In the genomic region with DNA sequence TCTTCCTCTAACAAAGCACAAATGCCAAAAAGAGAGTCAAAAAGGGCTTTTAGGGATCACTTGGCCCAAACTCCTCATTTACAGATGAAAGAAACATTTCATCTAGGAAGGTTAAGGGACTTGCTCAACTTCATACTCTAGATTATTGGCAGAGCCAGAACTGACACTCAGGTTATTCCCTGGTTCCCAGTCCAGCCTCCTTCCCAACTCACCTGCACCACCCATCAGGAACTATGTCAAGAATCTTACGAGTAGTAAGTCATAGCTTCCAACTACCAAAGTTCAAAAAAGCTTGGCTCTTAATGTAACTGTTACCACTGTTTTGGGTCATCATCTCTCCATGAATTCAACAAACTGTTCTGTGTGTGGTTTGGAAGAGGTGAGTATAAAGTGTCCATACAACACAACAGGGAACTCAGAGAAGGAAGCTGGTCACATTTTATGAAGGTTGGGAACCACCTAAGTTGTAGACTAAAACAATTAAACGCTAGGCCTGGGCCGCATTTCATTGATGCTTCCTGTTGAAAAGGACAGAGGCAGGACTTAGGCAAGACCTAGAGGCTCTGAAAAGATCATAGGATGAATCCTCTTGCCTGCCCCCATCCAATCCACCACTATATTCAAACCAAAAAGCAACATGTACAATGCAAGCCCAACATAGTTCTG, we compare ENCODE assay signal across 21 cellular contexts. TPM values are rescaled to one million over a fixed set of nuclear protein-coding genes. Genes with fewer than 3 reads are reported as not detected.
"Had no signal": no experiment of that assay in that cellular context is flagged by ENCODE, and none has a peak within 500 bp of the region (broad histone marks: within the 10 kb centered on the region; RNA-seq: fewer than 3 reads in every experiment).

No MANE protein-coding gene starts in this region.

- H3K4me2 ChIP-seq: neural progenitor cell, smooth muscle cell had no signal

- H3K4me3 ChIP-seq: breast epithelium, neural progenitor cell, sigmoid colon, smooth muscle cell, thyroid gland had no signal

- H3K4me1 Mint-ChIP-seq: activated naive CD8-positive, alpha-beta T cell treated with anti-CD3 and anti-CD28 coated beads for 36 hours; central memory CD8-positive, alpha-beta T cell; neural progenitor cell; WTC11 had no signal

- H3K4me1 ChIP-seq: breast epithelium, neural progenitor cell, sigmoid colon, thyroid gland had no signal

- H3K27ac ChIP-seq: breast epithelium, neural progenitor cell, sigmoid colon, thyroid gland had no signal

- H3K36me3 Mint-ChIP-seq: activated CD4-positive, alpha-beta memory T cell treated with anti-CD3 and anti-CD28 coated beads for 36 hours; activated naive CD8-positive, alpha-beta T cell treated with anti-CD3 and anti-CD28 coated beads for 36 hours; neural progenitor cell had no signal

- H3K27me3 Mint-ChIP-seq: activated CD4-positive, alpha-beta memory T cell treated with anti-CD3 and anti-CD28 coated beads for 36 hours; activated CD4-positive, alpha-beta T cell treated with anti-CD3 and anti-CD28 coated beads for 36 hours; activated naive CD8-positive, alpha-beta T cell treated with anti-CD3 and anti-CD28 coated beads for 36 hours; central memory CD8-positive, alpha-beta T cell; stimulated activated naive CD8-positive, alpha-beta T cell treated with anti-CD3 and anti-CD28 coated beads, Interleukin-15, Interleukin-2, amounts not matched to agents 100 ng/mL and 50 ng/mL, for 24 hours had no signal

- H3K27ac Mint-ChIP-seq: activated CD4-positive, alpha-beta memory T cell treated with anti-CD3 and anti-CD28 coated beads for 36 hours; activated CD4-positive, alpha-beta T cell treated with anti-CD3 and anti-CD28 coated beads for 36 hours; activated naive CD8-positive, alpha-beta T cell treated with anti-CD3 and anti-CD28 coated beads for 36 hours; neural progenitor cell; stimulated activated naive CD8-positive, alpha-beta T cell treated with anti-CD3 and anti-CD28 coated beads, Interleukin-15, Interleukin-2, amounts not matched to agents 100 ng/mL and 50 ng/mL, for 24 hours; WTC11 had no signal

- H2AFZ ChIP-seq: neural progenitor cell had no signal

- H3K9ac ChIP-seq: neural progenitor cell had no signal

- H3K36me3 ChIP-seq: breast epithelium, neural progenitor cell, sigmoid colon, thyroid gland had no signal

- DNase-seq: activated CD4-positive, alpha-beta memory T cell treated with anti-CD3 and anti-CD28 coated beads for 36 hours; activated CD4-positive, alpha-beta T cell treated with anti-CD3 and anti-CD28 coated beads for 36 hours; activated naive CD4-positive, alpha-beta T cell treated with Interleukin-2 at 50 U/mL for 16 hours; activated naive CD8-positive, alpha-beta T cell treated with anti-CD3 and anti-CD28 coated beads for 36 hours; activated T-cell treated with anti-CD3 and anti-CD28 coated beads, Interleukin-2, amount 50 U/mL, for 48 hours; amniotic stem cell; effector memory CD4-positive, alpha-beta T cell; hippocampal formation; left cardiac atrium; mesenchymal stem cell; sigmoid colon; stimulated activated CD4-positive, alpha-beta T cell treated with anti-CD3 and anti-CD28 coated beads, Interleukin-4, amount 100 ng/mL, for 1 hour; substantia nigra; T-helper 9 cell; thyroid gland had no signal

- H3K27me3 ChIP-seq: breast epithelium, neural progenitor cell, sigmoid colon, thyroid gland had no signal

- H3K4me3 Mint-ChIP-seq: activated CD4-positive, alpha-beta memory T cell treated with anti-CD3 and anti-CD28 coated beads for 36 hours; activated CD4-positive, alpha-beta T cell treated with anti-CD3 and anti-CD28 coated beads for 36 hours; activated naive CD8-positive, alpha-beta T cell treated with anti-CD3 and anti-CD28 coated beads for 36 hours; central memory CD8-positive, alpha-beta T cell; neural progenitor cell; stimulated activated naive CD8-positive, alpha-beta T cell treated with anti-CD3 and anti-CD28 coated beads, Interleukin-15, Interleukin-2, amounts not matched to agents 100 ng/mL and 50 ng/mL, for 24 hours; WTC11 had no signal

- H3K9me3 ChIP-seq: breast epithelium, sigmoid colon, thyroid gland had no signal

- H3K9me3 Mint-ChIP-seq: activated CD4-positive, alpha-beta memory T cell treated with anti-CD3 and anti-CD28 coated beads for 36 hours; activated naive CD8-positive, alpha-beta T cell treated with anti-CD3 and anti-CD28 coated beads for 36 hours; central memory CD8-positive, alpha-beta T cell; neural progenitor cell; stimulated activated naive CD8-positive, alpha-beta T cell treated with anti-CD3 and anti-CD28 coated beads, Interleukin-15, Interleukin-2, amounts not matched to agents 100 ng/mL and 50 ng/mL, for 24 hours; WTC11 had no signal

- ATAC-seq: activated CD4-positive, alpha-beta T cell treated with anti-CD3 and anti-CD28 coated beads for 36 hours; left cardiac atrium; WTC11 had no signal

RNA-seq across cellular contexts. Expression of a gene that starts 9.1 kb away (rescaled TPM):
- polyA plus RNA-seq: smooth muscle cell had no signal
